Comparison of ENCODE assay signal across 1 cellular context in genomic region chr9:14203366-14204056, GRCh38.
TF ChIP-seq lines count a peak whose summit lies in the region.

No MANE protein-coding gene starts in this region.

TF ChIP-seq in GM23338, 12 proteins besides CTCF, POLR2A, EP300 and RAD21 (continued from another document):
- no peak for TF ChIP-seq ZNF462 (CRISPR knock-in tag; IDR thresholded peaks at IDR 0.05)
- no peak for TF ChIP-seq ZNF331 (CRISPR knock-in tag; IDR thresholded peaks at IDR 0.05; ENCODE audit: low read depth)
- no peak for TF ChIP-seq REST (IDR thresholded peaks at IDR 0.05; ENCODE audit: unreplicated experiment)
- no peak for TF ChIP-seq POLR2AphosphoS5 (IDR thresholded peaks at IDR 0.05; ENCODE audit: low read depth)
- no peak for TF ChIP-seq EZH2 (IDR thresholded peaks at IDR 0.05; ENCODE audit: low read depth, unreplicated experiment)
- TF ChIP-seq CREB1 (CRISPR knock-in tag; IDR thresholded peaks at IDR 0.05; ENCODE audit: low read depth): no peak
- TF ChIP-seq NANOG (IDR thresholded peaks at IDR 0.05; ENCODE audit: borderline replicate concordance): no peak
- TF ChIP-seq JUNB (IDR thresholded peaks at IDR 0.05; ENCODE audit: unreplicated experiment): no peak
- TF ChIP-seq EZH2phosphoT487 (IDR thresholded peaks at IDR 0.05; ENCODE audit: unreplicated experiment): no peak
TF ChIP-seq in GM23338: peak in this region for 0.
